8 cellular contexts compared by ENCODE assay signal in the genomic region with DNA sequence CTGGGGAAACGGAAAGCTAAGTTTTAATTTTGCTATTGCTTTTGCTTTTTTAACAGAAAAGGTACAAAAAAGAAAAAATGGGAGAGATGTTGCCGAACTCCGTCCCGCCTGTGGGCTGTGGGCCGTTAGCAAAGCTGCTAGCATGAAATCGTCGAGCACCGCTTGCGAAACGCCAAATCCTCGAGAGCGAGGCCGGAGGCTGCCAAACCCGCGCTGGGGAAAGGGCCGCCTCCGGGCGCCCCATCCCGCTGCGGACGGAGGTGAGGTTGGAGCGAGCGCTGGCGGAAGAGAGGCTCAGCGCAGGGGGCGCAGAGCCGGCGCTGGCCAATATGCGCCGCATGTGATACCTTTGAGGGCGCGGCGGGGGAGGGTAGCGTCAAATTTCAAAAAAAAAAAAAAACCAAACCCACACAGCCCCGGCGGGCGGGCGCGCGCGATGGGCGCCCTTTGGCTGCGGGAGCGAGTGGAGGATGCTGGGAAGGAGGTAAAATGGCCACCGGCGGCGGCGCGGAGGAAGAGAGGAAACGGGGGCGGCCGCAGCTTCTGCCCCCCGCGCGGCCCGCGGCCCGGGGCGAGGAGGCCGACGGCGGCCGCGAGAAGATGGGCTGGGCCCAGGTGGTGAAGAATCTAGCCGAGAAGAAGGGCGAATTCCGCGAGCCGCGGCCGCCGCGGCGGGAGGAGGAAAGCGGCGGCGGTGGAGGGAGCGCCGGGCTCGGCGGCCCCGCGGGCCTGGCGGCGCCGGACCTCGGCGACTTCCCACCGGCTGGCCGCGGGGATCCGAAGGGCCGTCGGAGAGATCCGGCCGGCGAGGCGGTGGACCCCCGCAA. TPM values are rescaled to one million over a fixed set of nuclear protein-coding genes. Genes with fewer than 3 reads are reported as not detected.
DNase-seq lines count a peak whose midpoint lies in the region; ATAC-seq and TF ChIP-seq lines count a peak whose summit lies in the region.

A gene with protein sequence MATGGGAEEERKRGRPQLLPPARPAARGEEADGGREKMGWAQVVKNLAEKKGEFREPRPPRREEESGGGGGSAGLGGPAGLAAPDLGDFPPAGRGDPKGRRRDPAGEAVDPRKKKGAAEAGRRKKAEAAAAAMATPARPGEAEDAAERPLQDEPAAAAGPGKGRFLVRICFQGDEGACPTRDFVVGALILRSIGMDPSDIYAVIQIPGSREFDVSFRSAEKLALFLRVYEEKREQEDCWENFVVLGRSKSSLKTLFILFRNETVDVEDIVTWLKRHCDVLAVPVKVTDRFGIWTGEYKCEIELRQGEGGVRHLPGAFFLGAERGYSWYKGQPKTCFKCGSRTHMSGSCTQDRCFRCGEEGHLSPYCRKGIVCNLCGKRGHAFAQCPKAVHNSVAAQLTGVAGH (plus strand): TSS at position 473 of the 827 bp plus-strand sequence. CDS start 17 bp downstream, at position 490.

- no peak for TF ChIP-seq CTCF in colonic mucosa (IDR thresholded peaks at IDR 0.05)

- peak; percentile 75 for ATAC-seq in HG03442 (IDR thresholded peaks at IDR 0.05; ENCODE audit: unreplicated experiment)
- peak; percentile 73 for ATAC-seq in left colon

- peak within 1 kb of the TSS; percentile 81 to 99 (median 96) for H3K4me2 ChIP-seq in BLaER1 treated with 17β-estradiol and CSF1 and Interleukin-3, amounts not matched to agents 10 nM and 100 nM

- peak within 1 kb of the TSS; percentile 98 to 100 (median 100) for H3K9ac ChIP-seq in BLaER1 treated with 17β-estradiol and CSF1 and Interleukin-3, amounts not matched to agents 10 nM and 100 nM
- H3K9ac ChIP-seq in colonic mucosa (ENCODE audit: low read depth in 2 of 2, low read length in 2 of 2) = peak within 1 kb of the TSS; percentile 99 to 100

- H3K4me1 ChIP-seq in BLaER1 treated with 17β-estradiol and CSF1 and Interleukin-3, amounts not matched to agents 10 nM and 100 nM = peaks cover 39 to 58% (median 54%) of the 10 kb centered on the region in 10 experiments
- H3K4me1 ChIP-seq in colonic mucosa = peaks cover 16% of the 10 kb centered on the region

- peak; percentile 87 for DNase-seq in GM19238 (ENCODE audit: insufficient read length, low spot score)
- DNase-seq in NCI-H510A treated with DMSO at 0.1 percent for 48 hours (lab: John Stamatoyannopoulos, UW) = peak; percentile 91
- DNase-seq in activated CD4-positive, alpha-beta T cell treated with anti-CD3 and anti-CD28 coated beads for 48 hours = peak; percentile 89
- peak; percentile 85 for DNase-seq in colonic mucosa
- peak; percentile 83 to 87 for DNase-seq in left colon
- peak; percentile 84 for DNase-seq in stimulated activated CD4-positive, alpha-beta T cell treated with anti-CD3 and anti-CD28 coated beads, Interleukin-1b, Interleukin-23, amount 100 ng/mL, for 48 hours

- intact Hi-C loops in colonic mucosa (cut with DNase I) = no loop called here
- intact Hi-C loops in left colon (cut with DNase I, micrococcal nuclease) = no loop called here

- no peaks in the 10 kb centered on the region for H3K27me3 ChIP-seq in BLaER1 treated with 17β-estradiol and CSF1 and Interleukin-3, amounts not matched to agents 10 nM and 100 nM
- no peaks in the 10 kb centered on the region for H3K27me3 ChIP-seq in colonic mucosa

- peaks cover 0 to 10% (median 0%) of the 10 kb centered on the region in 11 experiments; a peak in 5 of 22 replicates for H3K9me3 ChIP-seq in BLaER1 treated with 17β-estradiol and CSF1 and Interleukin-3, amounts not matched to agents 10 nM and 100 nM (replicated peaks in 1 of 11)
- H3K9me3 ChIP-seq in colonic mucosa = no peaks in the 10 kb centered on the region

- peak within 1 kb of the TSS; percentile 98 to 100 (median 100) for H3K27ac ChIP-seq in BLaER1 treated with 17β-estradiol and CSF1 and Interleukin-3, amounts not matched to agents 10 nM and 100 nM
- peak within 1 kb of the TSS; percentile 98 for H3K27ac ChIP-seq in colonic mucosa

- peaks cover 5 to 32% (median 23%) of the 10 kb centered on the region in 11 experiments; a peak in 17 of 22 replicates for H3K36me3 ChIP-seq in BLaER1 treated with 17β-estradiol and CSF1 and Interleukin-3, amounts not matched to agents 10 nM and 100 nM
- no peaks in the 10 kb centered on the region for H3K36me3 ChIP-seq in colonic mucosa

- peak within 1 kb of the TSS; percentile 84 to 99 (median 95) for H3K4me3 ChIP-seq in BLaER1 treated with 17β-estradiol and CSF1 and Interleukin-3, amounts not matched to agents 10 nM and 100 nM
- H3K4me3 ChIP-seq in colonic mucosa = peak within 1 kb of the TSS; percentile 76

- peaks cover 28 to 43% (median 34%) of the 10 kb centered on the region in 11 experiments; a peak in 21 of 22 replicates for H4K20me1 ChIP-seq in BLaER1 treated with 17β-estradiol and CSF1 and Interleukin-3, amounts not matched to agents 10 nM and 100 nM

RNA-seq across cellular contexts. Expression of the gene that starts here (rescaled TPM):
- 10 to 100 TPM; 13.7 to 15.6 TPM for total RNA-seq in colonic mucosa
- total RNA-seq in left colon = 10 to 100 TPM; 10.2 to 13.0 TPM

Comparison
In these comparisons a context has a peak if more than half of its experiments do, and no peak if none do; other contexts are left out.
1. Peak in every context shown above with its lines: DNase-seq, ATAC-seq, H3K4me3 ChIP-seq and H3K27ac ChIP-seq.